Comparison of ENCODE assay signal across 1 cellular context in the genomic region with DNA sequence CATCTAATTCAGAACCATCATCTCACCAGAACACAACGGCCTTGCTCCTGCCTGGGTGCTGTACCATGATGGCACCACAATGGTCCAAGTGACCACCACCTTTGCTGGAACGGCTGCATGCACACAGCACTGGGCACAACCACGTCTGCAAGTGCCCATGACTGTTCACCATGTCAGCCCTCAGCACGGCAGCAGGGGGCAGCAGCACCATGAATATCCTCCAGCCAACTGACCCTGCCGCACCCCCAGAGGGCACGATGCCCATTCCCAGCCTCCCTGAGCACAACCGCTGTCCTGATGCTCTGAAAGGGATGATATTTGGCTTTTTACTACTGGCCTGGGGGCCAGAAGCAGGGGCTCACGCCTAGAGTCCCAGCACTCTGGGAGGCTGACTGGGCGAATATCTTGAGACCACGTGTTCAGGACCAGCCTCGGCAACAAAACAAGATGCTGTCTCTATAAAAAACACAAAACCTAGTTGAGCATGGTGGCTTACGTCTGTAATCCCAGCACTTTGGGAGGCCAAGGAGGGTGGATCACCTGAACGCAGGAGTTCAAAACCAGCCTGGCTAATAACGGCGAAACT.
TF ChIP-seq lines count a peak whose summit lies in the region.

No MANE protein-coding gene starts in this region.

TF ChIP-seq in HepG2, 621 proteins besides CTCF, POLR2A, EP300 and RAD21 (continued from another document and continues in another):
- no peak for TF ChIP-seq AKNA (CRISPR knock-in tag; IDR thresholded peaks at IDR 0.05; ENCODE audit: borderline replicate concordance)
- 0 out of 4 replicates have a peak, but pooled peaks of 1 of the 2 experiments have one; percentile 28 for TF ChIP-seq NR2F1 (CRISPR knock-in tag; IDR thresholded peaks at IDR 0.05)
- TF ChIP-seq ZNF746 (CRISPR knock-in tag; IDR thresholded peaks at IDR 0.05): no peak
- TF ChIP-seq ZNF841 (CRISPR knock-in tag; IDR thresholded peaks at IDR 0.05; ENCODE audit: borderline replicate concordance): no peak
- TF ChIP-seq ZBTB38 (CRISPR knock-in tag; IDR thresholded peaks at IDR 0.05): peak; percentile 87
- TF ChIP-seq THAP11 (CRISPR knock-in tag; IDR thresholded peaks at IDR 0.05): no peak
- no peak for TF ChIP-seq ZBTB7A (CRISPR knock-in tag; IDR thresholded peaks at IDR 0.05)
- no peak for TF ChIP-seq ZNF276 (CRISPR knock-in tag; IDR thresholded peaks at IDR 0.05; ENCODE audit: low read depth)
- peak; percentile 41; the same call in 1 of the 2 replicates for TF ChIP-seq HOXA3 (CRISPR knock-in tag; IDR thresholded peaks at IDR 0.05)
- no peak for TF ChIP-seq U2AF1 (optimal IDR thresholded peaks at IDR 0.05; ENCODE audit: low read depth, low read length)
- 0 out of 2 replicates have a peak, but pooled peaks have one; percentile 25 for TF ChIP-seq DNMT1 (CRISPR knock-in tag; IDR thresholded peaks at IDR 0.05)
- TF ChIP-seq KLF16 (CRISPR knock-in tag; IDR thresholded peaks at IDR 0.05): 0 out of 4 replicates have a peak, but pooled peaks of 1 of the 2 experiments have one; percentile 23
- TF ChIP-seq TFDP1 (CRISPR knock-in tag; IDR thresholded peaks at IDR 0.05; ENCODE audit: borderline replicate concordance): 0 out of 2 replicates have a peak, but pooled peaks have one; percentile 12
- 0 out of 2 replicates have a peak, but pooled peaks have one; percentile 25 for TF ChIP-seq PATZ1 (CRISPR knock-in tag; IDR thresholded peaks at IDR 0.05)
- peak; percentile 57 for TF ChIP-seq ZNF687 (CRISPR knock-in tag; IDR thresholded peaks at IDR 0.05)
- TF ChIP-seq U2AF2 (IDR thresholded peaks at IDR 0.05; ENCODE audit: low read depth, low read length): no peak
- TF ChIP-seq SALL1 (CRISPR knock-in tag; IDR thresholded peaks at IDR 0.05): peak; percentile 28; the same call in 1 of the 2 replicates
- TF ChIP-seq, protein P1, sequence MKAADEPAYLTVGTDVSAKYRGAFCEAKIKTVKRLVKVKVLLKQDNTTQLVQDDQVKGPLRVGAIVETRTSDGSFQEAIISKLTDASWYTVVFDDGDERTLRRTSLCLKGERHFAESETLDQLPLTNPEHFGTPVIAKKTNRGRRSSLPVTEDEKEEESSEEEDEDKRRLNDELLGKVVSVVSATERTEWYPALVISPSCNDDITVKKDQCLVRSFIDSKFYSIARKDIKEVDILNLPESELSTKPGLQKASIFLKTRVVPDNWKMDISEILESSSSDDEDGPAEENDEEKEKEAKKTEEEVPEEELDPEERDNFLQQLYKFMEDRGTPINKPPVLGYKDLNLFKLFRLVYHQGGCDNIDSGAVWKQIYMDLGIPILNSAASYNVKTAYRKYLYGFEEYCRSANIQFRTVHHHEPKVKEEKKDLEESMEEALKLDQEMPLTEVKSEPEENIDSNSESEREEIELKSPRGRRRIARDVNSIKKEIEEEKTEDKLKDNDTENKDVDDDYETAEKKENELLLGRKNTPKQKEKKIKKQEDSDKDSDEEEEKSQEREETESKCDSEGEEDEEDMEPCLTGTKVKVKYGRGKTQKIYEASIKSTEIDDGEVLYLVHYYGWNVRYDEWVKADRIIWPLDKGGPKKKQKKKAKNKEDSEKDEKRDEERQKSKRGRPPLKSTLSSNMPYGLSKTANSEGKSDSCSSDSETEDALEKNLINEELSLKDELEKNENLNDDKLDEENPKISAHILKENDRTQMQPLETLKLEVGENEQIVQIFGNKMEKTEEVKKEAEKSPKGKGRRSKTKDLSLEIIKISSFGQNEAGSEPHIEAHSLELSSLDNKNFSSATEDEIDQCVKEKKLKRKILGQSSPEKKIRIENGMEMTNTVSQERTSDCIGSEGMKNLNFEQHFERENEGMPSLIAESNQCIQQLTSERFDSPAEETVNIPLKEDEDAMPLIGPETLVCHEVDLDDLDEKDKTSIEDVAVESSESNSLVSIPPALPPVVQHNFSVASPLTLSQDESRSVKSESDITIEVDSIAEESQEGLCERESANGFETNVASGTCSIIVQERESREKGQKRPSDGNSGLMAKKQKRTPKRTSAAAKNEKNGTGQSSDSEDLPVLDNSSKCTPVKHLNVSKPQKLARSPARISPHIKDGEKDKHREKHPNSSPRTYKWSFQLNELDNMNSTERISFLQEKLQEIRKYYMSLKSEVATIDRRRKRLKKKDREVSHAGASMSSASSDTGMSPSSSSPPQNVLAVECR (CRISPR knock-in tag; IDR thresholded peaks at IDR 0.05; ENCODE audit: borderline replicate concordance): no peak
- 0 out of 2 replicates have a peak, but pooled peaks have one; percentile 18 for TF ChIP-seq ZNF614 (CRISPR knock-in tag; IDR thresholded peaks at IDR 0.05; ENCODE audit: borderline replicate concordance)
- TF ChIP-seq NR2F6 (IDR thresholded peaks at IDR 0.05): peak; percentile 53; the same call in 1 of the 2 replicates
- peak; percentile 81 for TF ChIP-seq NR2F6 (CRISPR knock-in tag; IDR thresholded peaks at IDR 0.05)
- TF ChIP-seq XRCC5 (optimal IDR thresholded peaks at IDR 0.05; ENCODE audit: low read length): peak; percentile 55
- peak; percentile 41; the same call in 1 of the 2 replicates for TF ChIP-seq SAP130 (CRISPR knock-in tag; IDR thresholded peaks at IDR 0.05; ENCODE audit: low read depth)
- TF ChIP-seq TCF12 (IDR thresholded peaks at IDR 0.05): no peak
- no peak for TF ChIP-seq TCF12 (CRISPR knock-in tag; IDR thresholded peaks at IDR 0.05)
- no peak for TF ChIP-seq GATA4 (IDR thresholded peaks at IDR 0.05; ENCODE audit: borderline replicate concordance, low read depth)
- TF ChIP-seq, protein P2, sequence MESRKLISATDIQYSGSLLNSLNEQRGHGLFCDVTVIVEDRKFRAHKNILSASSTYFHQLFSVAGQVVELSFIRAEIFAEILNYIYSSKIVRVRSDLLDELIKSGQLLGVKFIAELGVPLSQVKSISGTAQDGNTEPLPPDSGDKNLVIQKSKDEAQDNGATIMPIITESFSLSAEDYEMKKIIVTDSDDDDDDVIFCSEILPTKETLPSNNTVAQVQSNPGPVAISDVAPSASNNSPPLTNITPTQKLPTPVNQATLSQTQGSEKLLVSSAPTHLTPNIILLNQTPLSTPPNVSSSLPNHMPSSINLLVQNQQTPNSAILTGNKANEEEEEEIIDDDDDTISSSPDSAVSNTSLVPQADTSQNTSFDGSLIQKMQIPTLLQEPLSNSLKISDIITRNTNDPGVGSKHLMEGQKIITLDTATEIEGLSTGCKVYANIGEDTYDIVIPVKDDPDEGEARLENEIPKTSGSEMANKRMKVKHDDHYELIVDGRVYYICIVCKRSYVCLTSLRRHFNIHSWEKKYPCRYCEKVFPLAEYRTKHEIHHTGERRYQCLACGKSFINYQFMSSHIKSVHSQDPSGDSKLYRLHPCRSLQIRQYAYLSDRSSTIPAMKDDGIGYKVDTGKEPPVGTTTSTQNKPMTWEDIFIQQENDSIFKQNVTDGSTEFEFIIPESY (CRISPR knock-in tag; IDR thresholded peaks at IDR 0.05): peak; percentile 54; the same call in 1 of the 2 replicates
- TF ChIP-seq, protein P3, sequence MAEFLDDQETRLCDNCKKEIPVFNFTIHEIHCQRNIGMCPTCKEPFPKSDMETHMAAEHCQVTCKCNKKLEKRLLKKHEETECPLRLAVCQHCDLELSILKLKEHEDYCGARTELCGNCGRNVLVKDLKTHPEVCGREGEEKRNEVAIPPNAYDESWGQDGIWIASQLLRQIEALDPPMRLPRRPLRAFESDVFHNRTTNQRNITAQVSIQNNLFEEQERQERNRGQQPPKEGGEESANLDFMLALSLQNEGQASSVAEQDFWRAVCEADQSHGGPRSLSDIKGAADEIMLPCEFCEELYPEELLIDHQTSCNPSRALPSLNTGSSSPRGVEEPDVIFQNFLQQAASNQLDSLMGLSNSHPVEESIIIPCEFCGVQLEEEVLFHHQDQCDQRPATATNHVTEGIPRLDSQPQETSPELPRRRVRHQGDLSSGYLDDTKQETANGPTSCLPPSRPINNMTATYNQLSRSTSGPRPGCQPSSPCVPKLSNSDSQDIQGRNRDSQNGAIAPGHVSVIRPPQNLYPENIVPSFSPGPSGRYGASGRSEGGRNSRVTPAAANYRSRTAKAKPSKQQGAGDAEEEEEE (CRISPR knock-in tag; IDR thresholded peaks at IDR 0.05; ENCODE audit: borderline replicate concordance): no peak
